In genomic region chr18:67468038-67468437, GRCh38 we compare ENCODE assay signal across 2 cellular contexts.
TF ChIP-seq lines count a peak whose summit lies in the region.

No MANE protein-coding gene starts in this region.

TF ChIP-seq in neural cell, 6 proteins besides CTCF, POLR2A, EP300 and RAD21:
- TF ChIP-seq REST (IDR thresholded peaks at IDR 0.05; ENCODE audit: borderline replicate concordance) (no peak), EZH2 (IDR thresholded peaks at IDR 0.05; ENCODE audit: borderline replicate concordance, insufficient read depth, low read length, poor library complexity, severe bottlenecking) (no peak), TAF1 (IDR thresholded peaks at IDR 0.05; ENCODE audit: low read depth) (no peak), SMC3 (conservative IDR thresholded peaks at IDR 0.05; ENCODE audit: poor library complexity) (no peak), MXI1 (conservative IDR thresholded peaks at IDR 0.05; ENCODE audit: poor library complexity, severe bottlenecking) (no peak), POLR2AphosphoS5 (IDR thresholded peaks at IDR 0.05) (no peak)

TF ChIP-seq in GM23338, 12 proteins besides CTCF, POLR2A, EP300 and RAD21 (continued from another document):
- TF ChIP-seq ETS1 (IDR thresholded peaks at IDR 0.05) (no peak), REST (IDR thresholded peaks at IDR 0.05; ENCODE audit: unreplicated experiment) (no peak), EZH2 (IDR thresholded peaks at IDR 0.05; ENCODE audit: low read depth, unreplicated experiment) (no peak), JUNB (IDR thresholded peaks at IDR 0.05; ENCODE audit: unreplicated experiment) (no peak), NANOG (IDR thresholded peaks at IDR 0.05; ENCODE audit: borderline replicate concordance) (no peak), ZNF331 (CRISPR knock-in tag; IDR thresholded peaks at IDR 0.05; ENCODE audit: low read depth) (no peak)
